1 cellular context compared by ENCODE assay signal in the genomic region with DNA sequence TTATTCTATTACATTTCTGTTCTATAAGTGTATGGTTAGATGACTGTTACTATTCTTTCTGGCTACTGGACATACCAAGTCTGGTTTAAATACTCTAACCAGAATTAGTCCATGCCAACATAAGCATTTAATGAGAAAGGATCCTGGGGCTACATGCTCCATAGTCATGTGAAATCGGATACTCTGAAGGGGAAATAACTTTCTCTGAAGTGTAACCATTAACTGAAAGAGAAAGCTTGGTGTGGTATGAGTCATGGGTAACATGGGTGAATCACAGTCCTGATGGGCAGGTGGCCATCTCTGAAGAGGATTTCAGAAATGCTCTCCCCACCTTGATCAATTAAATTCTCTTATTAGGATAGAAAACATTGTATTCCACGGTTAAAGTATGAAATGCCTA.
TF ChIP-seq lines count a peak whose summit lies in the region.

No MANE protein-coding gene starts in this region.

TF ChIP-seq in HEK293, 187 proteins besides CTCF, POLR2A, EP300 and RAD21 (continued from another document):
- TF ChIP-seq, protein P1, sequence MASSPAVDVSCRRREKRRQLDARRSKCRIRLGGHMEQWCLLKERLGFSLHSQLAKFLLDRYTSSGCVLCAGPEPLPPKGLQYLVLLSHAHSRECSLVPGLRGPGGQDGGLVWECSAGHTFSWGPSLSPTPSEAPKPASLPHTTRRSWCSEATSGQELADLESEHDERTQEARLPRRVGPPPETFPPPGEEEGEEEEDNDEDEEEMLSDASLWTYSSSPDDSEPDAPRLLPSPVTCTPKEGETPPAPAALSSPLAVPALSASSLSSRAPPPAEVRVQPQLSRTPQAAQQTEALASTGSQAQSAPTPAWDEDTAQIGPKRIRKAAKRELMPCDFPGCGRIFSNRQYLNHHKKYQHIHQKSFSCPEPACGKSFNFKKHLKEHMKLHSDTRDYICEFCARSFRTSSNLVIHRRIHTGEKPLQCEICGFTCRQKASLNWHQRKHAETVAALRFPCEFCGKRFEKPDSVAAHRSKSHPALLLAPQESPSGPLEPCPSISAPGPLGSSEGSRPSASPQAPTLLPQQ (tag by site-specific recombination; IDR thresholded peaks at IDR 0.05), result 0 out of 2 replicates have a peak, but pooled peaks have one; percentile 41
- TF ChIP-seq ZNF521 (tag by site-specific recombination; IDR thresholded peaks at IDR 0.05), result no peak
- TF ChIP-seq, protein P2, sequence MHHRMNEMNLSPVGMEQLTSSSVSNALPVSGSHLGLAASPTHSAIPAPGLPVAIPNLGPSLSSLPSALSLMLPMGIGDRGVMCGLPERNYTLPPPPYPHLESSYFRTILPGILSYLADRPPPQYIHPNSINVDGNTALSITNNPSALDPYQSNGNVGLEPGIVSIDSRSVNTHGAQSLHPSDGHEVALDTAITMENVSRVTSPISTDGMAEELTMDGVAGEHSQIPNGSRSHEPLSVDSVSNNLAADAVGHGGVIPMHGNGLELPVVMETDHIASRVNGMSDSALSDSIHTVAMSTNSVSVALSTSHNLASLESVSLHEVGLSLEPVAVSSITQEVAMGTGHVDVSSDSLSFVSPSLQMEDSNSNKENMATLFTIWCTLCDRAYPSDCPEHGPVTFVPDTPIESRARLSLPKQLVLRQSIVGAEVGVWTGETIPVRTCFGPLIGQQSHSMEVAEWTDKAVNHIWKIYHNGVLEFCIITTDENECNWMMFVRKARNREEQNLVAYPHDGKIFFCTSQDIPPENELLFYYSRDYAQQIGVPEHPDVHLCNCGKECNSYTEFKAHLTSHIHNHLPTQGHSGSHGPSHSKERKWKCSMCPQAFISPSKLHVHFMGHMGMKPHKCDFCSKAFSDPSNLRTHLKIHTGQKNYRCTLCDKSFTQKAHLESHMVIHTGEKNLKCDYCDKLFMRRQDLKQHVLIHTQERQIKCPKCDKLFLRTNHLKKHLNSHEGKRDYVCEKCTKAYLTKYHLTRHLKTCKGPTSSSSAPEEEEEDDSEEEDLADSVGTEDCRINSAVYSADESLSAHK (tag by site-specific recombination; IDR thresholded peaks at IDR 0.05), result peak; percentile 30; the same call in 1 of the 2 replicates
